In the genomic region with DNA sequence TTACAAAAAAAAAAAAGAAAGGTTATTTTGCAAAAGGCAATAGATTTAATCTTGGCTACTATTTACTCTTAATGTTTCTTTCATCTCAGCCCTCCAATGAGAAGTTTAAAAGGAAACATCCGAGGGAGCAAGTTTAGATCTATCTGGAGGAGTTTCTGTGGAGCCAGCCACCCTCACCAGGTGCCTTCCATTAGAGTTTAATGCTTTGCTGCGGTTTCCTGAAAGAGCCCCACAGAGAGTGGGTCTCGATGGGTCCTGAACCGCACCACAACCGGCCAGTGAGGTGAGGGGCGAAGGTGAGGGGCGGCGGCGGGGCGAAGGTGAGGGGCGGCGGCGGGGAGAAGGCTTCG, we compare ENCODE assay signal across 1 cellular context.
TF ChIP-seq lines count a peak whose summit lies in the region.

No MANE protein-coding gene starts in this region.

TF ChIP-seq in HepG2, 621 proteins besides CTCF, POLR2A, EP300 and RAD21:
- TF ChIP-seq CEBPB (IDR thresholded peaks at IDR 0.05; ENCODE audit: borderline replicate concordance, low read depth, low read length), result no peak
- TF ChIP-seq ASH2L (IDR thresholded peaks at IDR 0.05; ENCODE audit: insufficient read length, low read depth, low read length), result no peak
- TF ChIP-seq ZNF547 (CRISPR knock-in tag; IDR thresholded peaks at IDR 0.05), result no peak
- TF ChIP-seq ZNF674 (CRISPR knock-in tag; IDR thresholded peaks at IDR 0.05; ENCODE audit: low read depth), result no peak
- no peak for TF ChIP-seq ZNF441 (CRISPR knock-in tag; IDR thresholded peaks at IDR 0.05; ENCODE audit: borderline replicate concordance)
- no peak for TF ChIP-seq HDAC6 (IDR thresholded peaks at IDR 0.05; ENCODE audit: low read depth, low read length)
- TF ChIP-seq ZNF550 (CRISPR knock-in tag; IDR thresholded peaks at IDR 0.05; ENCODE audit: borderline replicate concordance), result no peak
- TF ChIP-seq NFRKB (IDR thresholded peaks at IDR 0.05), result no peak
- TF ChIP-seq, protein P1, sequence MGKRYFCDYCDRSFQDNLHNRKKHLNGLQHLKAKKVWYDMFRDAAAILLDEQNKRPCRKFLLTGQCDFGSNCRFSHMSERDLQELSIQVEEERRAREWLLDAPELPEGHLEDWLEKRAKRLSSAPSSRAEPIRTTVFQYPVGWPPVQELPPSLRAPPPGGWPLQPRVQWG (CRISPR knock-in tag; IDR thresholded peaks at IDR 0.05; ENCODE audit: borderline replicate concordance, low read depth), result no peak
- no peak for TF ChIP-seq ZNF816 (CRISPR knock-in tag; IDR thresholded peaks at IDR 0.05; ENCODE audit: borderline replicate concordance)
- TF ChIP-seq ZNF224 (CRISPR knock-in tag; IDR thresholded peaks at IDR 0.05), result no peak
- TF ChIP-seq, protein P2, sequence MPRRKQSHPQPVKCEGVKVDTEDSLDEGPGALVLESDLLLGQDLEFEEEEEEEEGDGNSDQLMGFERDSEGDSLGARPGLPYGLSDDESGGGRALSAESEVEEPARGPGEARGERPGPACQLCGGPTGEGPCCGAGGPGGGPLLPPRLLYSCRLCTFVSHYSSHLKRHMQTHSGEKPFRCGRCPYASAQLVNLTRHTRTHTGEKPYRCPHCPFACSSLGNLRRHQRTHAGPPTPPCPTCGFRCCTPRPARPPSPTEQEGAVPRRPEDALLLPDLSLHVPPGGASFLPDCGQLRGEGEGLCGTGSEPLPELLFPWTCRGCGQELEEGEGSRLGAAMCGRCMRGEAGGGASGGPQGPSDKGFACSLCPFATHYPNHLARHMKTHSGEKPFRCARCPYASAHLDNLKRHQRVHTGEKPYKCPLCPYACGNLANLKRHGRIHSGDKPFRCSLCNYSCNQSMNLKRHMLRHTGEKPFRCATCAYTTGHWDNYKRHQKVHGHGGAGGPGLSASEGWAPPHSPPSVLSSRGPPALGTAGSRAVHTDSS (CRISPR knock-in tag; conservative IDR thresholded peaks at IDR 0.05), result no peak
